1 cellular context compared by ENCODE assay signal in the genomic region with DNA sequence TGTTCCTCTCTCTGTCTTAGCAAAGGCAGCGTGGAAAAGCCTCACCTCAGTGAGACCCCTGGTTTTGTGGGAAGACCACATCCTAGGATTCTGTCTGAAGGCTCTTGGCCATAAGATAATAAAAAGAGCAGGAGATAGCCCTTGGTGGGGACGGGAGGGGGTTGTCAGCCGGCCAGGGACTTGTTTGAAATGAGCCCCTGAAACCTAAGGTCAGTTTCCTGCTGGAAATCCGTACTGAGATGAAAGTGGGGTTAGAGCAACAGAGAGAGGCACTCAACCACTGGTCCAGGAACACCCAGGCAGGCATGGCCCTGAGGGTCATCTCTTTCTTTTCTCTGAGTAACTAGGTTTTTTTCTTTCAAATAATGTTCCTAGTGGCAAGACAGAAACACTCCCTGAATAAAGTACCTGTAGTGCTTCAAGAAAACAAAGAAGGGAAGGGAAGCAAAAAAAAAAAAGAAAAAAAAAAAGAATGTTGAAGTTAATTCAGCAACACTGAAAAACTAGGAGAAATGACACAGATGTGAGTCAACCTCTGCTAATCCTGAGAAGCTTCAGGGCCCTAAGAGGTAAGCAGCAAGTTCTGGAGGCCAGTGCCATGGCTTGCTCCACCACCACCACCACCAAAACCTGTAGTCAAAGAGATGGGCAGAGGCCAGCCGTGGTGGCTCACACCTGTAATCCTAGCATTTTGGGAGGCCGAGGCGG.
TF ChIP-seq lines count a peak whose summit lies in the region.

No MANE protein-coding gene starts in this region.

TF ChIP-seq in HepG2, 621 proteins besides CTCF, POLR2A, EP300 and RAD21:
- TF ChIP-seq REXO4 (CRISPR knock-in tag; IDR thresholded peaks at IDR 0.05; ENCODE audit: borderline replicate concordance), result no peak
- TF ChIP-seq, protein P1, sequence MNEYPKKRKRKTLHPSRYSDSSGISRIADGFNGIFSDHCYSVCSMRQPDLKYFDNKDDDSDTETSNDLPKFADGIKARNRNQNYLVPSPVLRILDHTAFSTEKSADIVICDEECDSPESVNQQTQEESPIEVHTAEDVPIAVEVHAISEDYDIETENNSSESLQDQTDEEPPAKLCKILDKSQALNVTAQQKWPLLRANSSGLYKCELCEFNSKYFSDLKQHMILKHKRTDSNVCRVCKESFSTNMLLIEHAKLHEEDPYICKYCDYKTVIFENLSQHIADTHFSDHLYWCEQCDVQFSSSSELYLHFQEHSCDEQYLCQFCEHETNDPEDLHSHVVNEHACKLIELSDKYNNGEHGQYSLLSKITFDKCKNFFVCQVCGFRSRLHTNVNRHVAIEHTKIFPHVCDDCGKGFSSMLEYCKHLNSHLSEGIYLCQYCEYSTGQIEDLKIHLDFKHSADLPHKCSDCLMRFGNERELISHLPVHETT (CRISPR knock-in tag; conservative IDR thresholded peaks at IDR 0.05), result no peak
- TF ChIP-seq ZNF33A (CRISPR knock-in tag; IDR thresholded peaks at IDR 0.05; ENCODE audit: borderline replicate concordance), result no peak
